21 cellular contexts compared by ENCODE assay signal in the genomic region with DNA sequence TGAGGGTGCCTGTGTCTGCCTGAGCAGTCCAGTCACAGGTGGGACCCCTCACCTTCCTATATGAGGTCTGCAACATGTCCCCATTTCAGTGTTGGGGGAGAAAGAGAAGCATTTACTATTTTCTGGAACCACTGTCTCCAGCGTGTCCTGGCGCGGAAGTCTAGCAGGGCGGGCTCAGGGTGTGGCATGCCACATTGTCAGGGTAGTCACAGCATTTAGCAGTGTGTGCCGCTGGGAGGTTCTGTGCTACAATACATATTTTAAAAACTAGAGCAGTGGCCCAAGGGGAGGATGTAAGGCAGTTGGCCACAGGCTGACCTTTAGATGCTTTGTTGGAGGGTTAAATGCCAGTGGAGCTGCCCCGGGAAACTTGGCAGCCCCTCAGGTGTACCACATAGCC.
DNase-seq lines count a peak whose midpoint lies in the region; ATAC-seq and TF ChIP-seq lines count a peak whose summit lies in the region.
"Had no signal": no experiment of that assay in that cellular context is flagged by ENCODE, and none has a peak within 500 bp of the region (broad histone marks: within the 10 kb centered on the region; RNA-seq: fewer than 3 reads in every experiment).

No MANE protein-coding gene starts in this region.

- no peaks in the 10 kb centered on the region for H3K9me3 Mint-ChIP-seq in T-helper 2 cell treated with Interferon-gamma antibody and Interleukin-4, amounts not matched to agents 5 μg/mL and 100 μg/mL, for 36 hours
- H3K9me3 Mint-ChIP-seq in nephron progenitor cell = no peaks in the 10 kb centered on the region

- no peak for TF ChIP-seq CTCF in nephron progenitor cell (IDR thresholded peaks at IDR 0.05)

- peak overlapping the region; percentile 83 for H3K27ac Mint-ChIP-seq in T-helper 2 cell treated with Interferon-gamma antibody and Interleukin-4, amounts not matched to agents 5 μg/mL and 100 μg/mL, for 36 hours
- peak overlapping the region; percentile 64 for H3K27ac Mint-ChIP-seq in nephron progenitor cell

- no peaks in the 10 kb centered on the region for H3K27me3 Mint-ChIP-seq in T-helper 2 cell treated with Interferon-gamma antibody and Interleukin-4, amounts not matched to agents 5 μg/mL and 100 μg/mL, for 36 hours (ENCODE audit: low read depth)
- H3K27me3 Mint-ChIP-seq in nephron progenitor cell (ENCODE audit: low read depth, poor library complexity) = no peaks in the 10 kb centered on the region

- peaks cover 58% of the 10 kb centered on the region for H3K36me3 Mint-ChIP-seq in T-helper 2 cell treated with Interferon-gamma antibody and Interleukin-4, amounts not matched to agents 5 μg/mL and 100 μg/mL, for 36 hours (ENCODE audit: low read depth)
- peaks cover 13% of the 10 kb centered on the region for H3K36me3 Mint-ChIP-seq in nephron progenitor cell (ENCODE audit: low read depth)

- H3K4me3 Mint-ChIP-seq in T-helper 2 cell treated with Interferon-gamma antibody and Interleukin-4, amounts not matched to agents 5 μg/mL and 100 μg/mL, for 36 hours = peak overlapping the region; percentile 67
- no peak overlapping the region for H3K4me3 Mint-ChIP-seq in nephron progenitor cell

- H3K4me1 Mint-ChIP-seq in T-helper 2 cell treated with Interferon-gamma antibody and Interleukin-4, amounts not matched to agents 5 μg/mL and 100 μg/mL, for 36 hours (ENCODE audit: low read depth) = peaks cover 54% of the 10 kb centered on the region
- H3K4me1 Mint-ChIP-seq in nephron progenitor cell = peaks cover 52% of the 10 kb centered on the region

- ATAC-seq in GM21825 (IDR thresholded peaks at IDR 0.05; ENCODE audit: unreplicated experiment) (no peak), HG03442 (IDR thresholded peaks at IDR 0.05; ENCODE audit: unreplicated experiment) (no peak), GM19467 (IDR thresholded peaks at IDR 0.05; ENCODE audit: unreplicated experiment) (no peak)
- ATAC-seq: left colon had no signal

- H3K27ac ChIP-seq in caudate nucleus (ENCODE audit: low read depth, low read length) = peak overlapping the region; percentile 60
- H3K27ac ChIP-seq: 22Rv1, pancreas had no signal

- DNase-seq in T-helper 2 cell treated with Interferon-gamma antibody and Interleukin-4, amounts not matched to agents 5 μg/mL and 100 μg/mL, for 36 hours (ENCODE audit: low spot score) = no peak
- DNase-seq in T-helper 2 cell (no peak), HUDEP-2 (lab: John Stamatoyannopoulos, UW; ENCODE audit: unreplicated experiment in 76 of 76) (peak in 63 of 76 experiments; percentile 8 to 70 (median 40)), caudate nucleus (lab: John Stamatoyannopoulos, UW) (no peak), nephron progenitor cell (no peak)
- DNase-seq: activated naive CD4-positive, alpha-beta T cell; DMS153; effector CD4-positive, alpha-beta T cell; left colon; MM.1S; NCI-H187 treated with DMSO at 0.1 percent for 48 hours; NCI-H510A; pancreas; SIG-M5; stimulated activated CD4-positive, alpha-beta T cell treated with anti-CD3 and anti-CD28 coated beads, Interleukin-4, amount 100 ng/mL, for 24 hours; stimulated activated CD8-positive, alpha-beta memory T cell treated with anti-CD3 and anti-CD28 coated beads, Interleukin-4, amount 100 ng/mL, for 48 hours; trophoblast cell had no signal

Comparison
In these comparisons a context has a peak if more than half of its experiments do, and no peak if none do; other contexts are left out.
1. DNase-seq: peak in HUDEP-2 (63 of 76); none in T-helper 2 cell treated with Interferon-gamma antibody and Interleukin-4, amounts not matched to agents 5 μg/mL and 100 μg/mL, for 36 hours (single experiment), T-helper 2 cell (0 of 5), caudate nucleus (0 of 61) and nephron progenitor cell (single experiment).